ENCODE assay signal across 17 cellular contexts in genomic region chr20:41969656-41970055, GRCh38.
"Had no signal": no experiment of that assay in that cellular context is flagged by ENCODE, and none has a peak within 500 bp of the region (broad histone marks: within the 10 kb centered on the region; RNA-seq: fewer than 3 reads in every experiment).

No MANE protein-coding gene starts in this region.

- H3K36me3 Mint-ChIP-seq: activated naive CD4-positive, alpha-beta T cell treated with anti-CD3 and anti-CD28 coated beads, Interleukin-2, amount 10 ng/mL, durations not matched to agents 7 days and 5 days; naive B cell; T-cell had no signal

- H3K9me3 ChIP-seq: lower lobe of right lung, suprapubic skin had no signal

- H3K27me3 ChIP-seq: cardiac muscle cell, suprapubic skin had no signal

- H3K27ac ChIP-seq: cardiac muscle cell, lower lobe of right lung, skin epidermis, suprapubic skin, VCaP had no signal

- H3K4me1 Mint-ChIP-seq: activated naive CD4-positive, alpha-beta T cell treated with anti-CD3 and anti-CD28 coated beads, Interleukin-2, amount 10 ng/mL, durations not matched to agents 7 days and 5 days; activated T-helper 17 cell treated with anti-CD3 and anti-CD28 coated beads, Interleukin-2, amount 50 U/mL, for 72 hours; naive B cell; T-cell had no signal

- ATAC-seq: activated T-helper 17 cell treated with anti-CD3 and anti-CD28 coated beads, Interleukin-2, amount 50 U/mL, for 72 hours; esophagus mucosa; lower lobe of right lung; right cardiac atrium; stimulated activated naive CD8-positive, alpha-beta T cell treated with anti-CD3 and anti-CD28 coated beads, Interleukin-15, Interleukin-2, amounts not matched to agents 100 U/mL and 50 U/mL, for 24 hours; T-cell had no signal

- H3K36me3 ChIP-seq: cardiac muscle cell, lower lobe of right lung, suprapubic skin had no signal

- H3K4me1 ChIP-seq: lower lobe of right lung had no signal

- DNase-seq: activated CD4-positive, alpha-beta T cell treated with anti-CD3 and anti-CD28 coated beads, Interleukin-2, amount 50 U/mL, for 48 hours; activated naive CD4-positive, alpha-beta T cell treated with anti-CD3 and anti-CD28 coated beads, Interleukin-2, amount 10 ng/mL, durations not matched to agents 7 days and 5 days; hippocampal formation; lower lobe of right lung; naive B cell; stimulated activated naive CD8-positive, alpha-beta T cell treated with anti-CD3 and anti-CD28 coated beads, Interleukin-15, Interleukin-2, amounts not matched to agents 100 U/mL and 50 U/mL, for 24 hours; T-cell; T1000; trophoblast cell had no signal

- H3K4me3 Mint-ChIP-seq: activated naive CD4-positive, alpha-beta T cell treated with anti-CD3 and anti-CD28 coated beads, Interleukin-2, amount 10 ng/mL, durations not matched to agents 7 days and 5 days; activated T-helper 17 cell treated with anti-CD3 and anti-CD28 coated beads, Interleukin-2, amount 50 U/mL, for 72 hours; T-cell had no signal

- H3K27ac Mint-ChIP-seq: activated naive CD4-positive, alpha-beta T cell treated with anti-CD3 and anti-CD28 coated beads, Interleukin-2, amount 10 ng/mL, durations not matched to agents 7 days and 5 days; activated T-helper 17 cell treated with anti-CD3 and anti-CD28 coated beads, Interleukin-2, amount 50 U/mL, for 72 hours; naive B cell; progenitor cell of endocrine pancreas; T-cell had no signal

- H3K4me3 ChIP-seq: cardiac muscle cell, lower lobe of right lung, skin epidermis, suprapubic skin had no signal
